In genomic region chr21:34882719-34883131, GRCh38 we compare ENCODE assay signal across 9 cellular contexts.
DNase-seq lines count a peak whose midpoint lies in the region; ATAC-seq, FAIRE-seq and TF ChIP-seq lines count a peak whose summit lies in the region.
"Had no signal": no experiment of that assay in that cellular context is flagged by ENCODE, and none has a peak within 500 bp of the region (broad histone marks: within the 10 kb centered on the region; RNA-seq: fewer than 3 reads in every experiment).

No MANE protein-coding gene starts in this region.

- no peak for TF ChIP-seq CTCF in MCF 10A (IDR thresholded peaks at IDR 0.05; ENCODE audit: unreplicated experiment)
- TF ChIP-seq CTCF in retinal pigment epithelial cell (conservative IDR thresholded peaks at IDR 0.05; ENCODE audit: low read depth, low read length), result no peak

- H3K4me3 ChIP-seq in retinal pigment epithelial cell (ENCODE audit: low read length), result peak overlapping the region; percentile 3
- H3K4me3 ChIP-seq: body of pancreas had no signal

- H3K9me3 Mint-ChIP-seq in MCF 10A (ENCODE audit: unreplicated experiment), result no peaks in the 10 kb centered on the region

- peak overlapping the region; percentile 99 for H3K4me3 Mint-ChIP-seq in MCF 10A (ENCODE audit: unreplicated experiment)

- POLR2A ChIA-PET in MCF 10A (lab: Yijun Ruan, JAX), result interaction anchor here (0.8 to 16.3 kb wide), 13 partner anchors 10 to 374 kb away, joined by 3 to 972 read pairs (median 10); no protein-coding TSS in a partner anchor

- intact Hi-C loops in MCF 10A (cut with micrococcal nuclease), result loop anchor here (10.0 kb wide), 1 partner anchor 372 kb away; no protein-coding TSS in a partner anchor

- DNase-seq in GM19239 (ENCODE audit: insufficient read length, low spot score) (no peak), M059J (ENCODE audit: low read depth) (peak; percentile 41), MCF 10A (ENCODE audit: unreplicated experiment) (peak; percentile 30), retinal pigment epithelial cell (ENCODE audit: low read depth) (no peak)
- no peak for DNase-seq in stimulated activated CD4-positive, alpha-beta T cell treated with anti-CD3 and anti-CD28 coated beads, Interleukin-15, amount 100 ng/mL, for 24 hours
- DNase-seq in activated CD8-positive, alpha-beta memory T cell treated with anti-CD3 and anti-CD28 coated beads, Interleukin-2, amount 50 U/mL, for 48 hours, result no peak
- no peak for DNase-seq in activated CD4-positive, alpha-beta T cell treated with anti-CD3 and anti-CD28 coated beads, Interleukin-2, amount 50 U/mL, for 1 hour
- DNase-seq: body of pancreas had no signal

- H3K4me1 Mint-ChIP-seq in MCF 10A (ENCODE audit: insufficient read depth, unreplicated experiment), result peaks cover 41% of the 10 kb centered on the region

- BruUV-seq in MCF 10A (replicated peaks; lab: Mats Ljungman, UMichigan), result no TSS peak

- ATAC-seq in GM21360 (IDR thresholded peaks at IDR 0.05; ENCODE audit: unreplicated experiment), result no peak
- ATAC-seq: body of pancreas had no signal

- H3K36me3 Mint-ChIP-seq in MCF 10A (ENCODE audit: insufficient read depth, unreplicated experiment), result peaks cover 39% of the 10 kb centered on the region

- peak overlapping the region; percentile 91 for H3K27ac Mint-ChIP-seq in MCF 10A (ENCODE audit: low read depth, unreplicated experiment)

- H3K27me3 Mint-ChIP-seq in MCF 10A (ENCODE audit: insufficient read depth, unreplicated experiment), result no peaks in the 10 kb centered on the region

- FAIRE-seq in GM19239 (lab: Jason Lieb, UNC), result peak; percentile 82

- CTCF ChIA-PET in MCF 10A (lab: Yijun Ruan, JAX), result interaction anchor here (0.6 to 1.5 kb wide), 2 partner anchors 137 to 189 kb away, joined by 3 to 7 read pairs; no protein-coding TSS in a partner anchor

Comparison
In these comparisons a context has a peak if more than half of its experiments do, and no peak if none do; other contexts are left out.
1. DNase-seq: peak in M059J (single experiment) and MCF 10A (single experiment); none in GM19239 (single experiment), retinal pigment epithelial cell (single experiment), stimulated activated CD4-positive, alpha-beta T cell treated with anti-CD3 and anti-CD28 coated beads, Interleukin-15, amount 100 ng/mL, for 24 hours (single experiment), activated CD8-positive, alpha-beta memory T cell treated with anti-CD3 and anti-CD28 coated beads, Interleukin-2, amount 50 U/mL, for 48 hours (single experiment) and activated CD4-positive, alpha-beta T cell treated with anti-CD3 and anti-CD28 coated beads, Interleukin-2, amount 50 U/mL, for 1 hour (single experiment).